In the genomic region with DNA sequence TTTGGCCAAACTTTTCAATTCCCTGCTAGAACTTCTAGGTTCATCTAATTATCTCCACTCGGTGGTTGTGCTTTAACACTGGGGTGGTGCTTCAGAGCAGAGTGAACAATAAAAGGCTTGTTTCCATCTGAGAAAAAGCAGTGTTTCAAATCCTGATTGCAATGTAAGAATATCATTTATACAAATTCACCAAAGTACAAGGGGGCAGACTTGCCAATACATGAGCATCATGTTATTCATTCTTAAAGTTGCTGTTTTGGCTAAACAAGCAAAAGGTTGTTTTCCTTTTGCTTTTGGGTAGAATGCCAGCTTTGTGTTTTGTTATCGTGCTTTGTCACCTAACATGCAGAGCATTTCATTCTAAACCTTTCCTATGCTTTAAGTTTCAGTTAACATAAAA, we compare ENCODE assay signal across 19 cellular contexts.
"Had no signal": no experiment of that assay in that cellular context is flagged by ENCODE, and none has a peak within 500 bp of the region (broad histone marks: within the 10 kb centered on the region; RNA-seq: fewer than 3 reads in every experiment).

No MANE protein-coding gene starts in this region.

- H3K27me3 Mint-ChIP-seq: activated naive CD4-positive, alpha-beta T cell treated with anti-CD3 and anti-CD28 coated beads, Interleukin-2, amount 50 U/mL, for 24 hours had no signal

- H3K9me3 ChIP-seq: ascending aorta, neutrophil, spleen, upper lobe of right lung had no signal

- H3K27me3 ChIP-seq: ascending aorta, foreskin keratinocyte had no signal

- H3K27ac Mint-ChIP-seq: naive B cell; stimulated activated memory B cell treated with anti-CD40 and anti-IgM and Interleukin-4, amounts not matched to agents 10 μg/mL and 1 μg/mL and 100 μg/mL, for 72 hours had no signal

- DNase-seq: activated CD4-positive, alpha-beta T cell treated with anti-CD3 and anti-CD28 coated beads, Interleukin-2, amount 50 U/mL, for 4 hours; activated effector memory CD4-positive, alpha-beta T cell treated with anti-CD3 and anti-CD28 coated beads, Interleukin-2, amount 50 U/mL, for 16 hours; activated T-cell treated with anti-CD3 and anti-CD28 coated beads, Interleukin-2, amount 50 U/mL, for 48 hours; foreskin keratinocyte; islet precursor cell; naive B cell; posterior cingulate gyrus; spleen; stimulated activated CD4-positive, alpha-beta T cell treated with anti-CD3 and anti-CD28 coated beads, Interleukin-4, amount 100 ng/mL, for 4 hours; upper lobe of right lung had no signal

- H3K27ac ChIP-seq: ascending aorta, coronary artery, foreskin keratinocyte, neutrophil, spleen, upper lobe of right lung had no signal

- FAIRE-seq: TTC549 had no signal

- ATAC-seq: foreskin keratinocyte; stimulated activated memory B cell treated with anti-CD40 and anti-IgM and Interleukin-4, amounts not matched to agents 10 μg/mL and 1 μg/mL and 100 μg/mL, for 72 hours; upper lobe of right lung had no signal

- H3K4me3 ChIP-seq: ascending aorta, coronary artery, lung, spleen, upper lobe of right lung had no signal

- H3K4me1 ChIP-seq: ascending aorta, upper lobe of right lung had no signal

- H3K9me3 Mint-ChIP-seq: activated naive CD4-positive, alpha-beta T cell treated with anti-CD3 and anti-CD28 coated beads, Interleukin-2, amount 50 U/mL, for 24 hours; central memory CD8-positive, alpha-beta T cell had no signal

- H3K36me3 ChIP-seq: ascending aorta, neutrophil, spleen, upper lobe of right lung had no signal

- H3K36me3 Mint-ChIP-seq: naive B cell had no signal

- H3K4me3 Mint-ChIP-seq: activated naive CD4-positive, alpha-beta T cell treated with anti-CD3 and anti-CD28 coated beads, Interleukin-2, amount 50 U/mL, for 24 hours; central memory CD8-positive, alpha-beta T cell; naive B cell; stimulated activated memory B cell treated with anti-CD40 and anti-IgM and Interleukin-4, amounts not matched to agents 10 μg/mL and 1 μg/mL and 100 μg/mL, for 72 hours; T-helper 2 cell treated with Interferon-gamma antibody and Interleukin-4, amounts not matched to agents 5 μg/mL and 100 μg/mL, for 36 hours had no signal
